Comparison of ENCODE assay signal across 15 cellular contexts in the genomic region with DNA sequence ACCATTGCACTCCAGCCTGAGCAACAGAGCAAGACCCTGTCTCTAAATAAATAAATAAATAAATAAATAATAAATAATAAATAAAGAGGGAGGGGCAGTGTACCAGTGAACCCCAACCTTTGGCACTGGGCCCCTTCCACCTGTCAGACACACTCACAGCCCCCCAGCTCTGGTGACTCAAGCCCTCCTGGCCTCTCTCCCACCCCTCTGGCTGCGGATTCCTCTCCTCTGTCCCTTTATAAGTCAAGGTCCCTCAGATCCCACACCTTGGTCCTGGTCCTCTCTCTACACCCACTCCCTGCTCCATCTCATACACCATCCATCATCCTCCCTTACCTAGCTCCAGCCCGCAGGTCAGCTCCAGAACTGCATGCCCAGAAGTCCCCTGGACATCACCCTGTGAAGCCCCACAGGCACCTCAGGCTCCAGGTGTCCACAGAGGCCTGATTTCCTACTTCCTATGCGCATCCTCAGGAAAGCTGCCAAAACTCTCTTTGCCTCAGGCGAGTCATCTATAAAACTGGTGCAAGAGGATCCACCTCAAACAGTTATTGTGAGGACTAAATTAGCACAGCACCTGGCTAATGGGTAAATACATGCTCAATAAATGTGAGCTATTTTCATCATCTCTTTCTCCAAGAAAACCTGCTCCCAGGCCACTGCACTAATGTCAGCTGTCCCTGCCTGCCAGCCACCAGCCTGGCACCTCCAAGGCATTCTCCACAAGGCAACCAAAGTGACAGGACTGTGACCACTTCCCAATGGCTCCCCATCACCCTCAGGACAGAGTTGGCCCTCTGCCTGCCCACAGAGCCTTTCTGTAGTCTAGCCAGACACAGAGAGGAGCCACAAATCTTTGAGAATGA. TPM values are rescaled to one million over a fixed set of nuclear protein-coding genes. Genes with fewer than 3 reads are reported as not detected.
DNase-seq lines count a peak whose midpoint lies in the region; ATAC-seq and TF ChIP-seq lines count a peak whose summit lies in the region.
"Had no signal": no experiment of that assay in that cellular context is flagged by ENCODE, and none has a peak within 500 bp of the region (broad histone marks: within the 10 kb centered on the region; RNA-seq: fewer than 3 reads in every experiment).

No MANE protein-coding gene starts in this region.

- H3K36me3 Mint-ChIP-seq in T-cell: no peaks in the 10 kb centered on the region
- H3K36me3 Mint-ChIP-seq in naive thymus-derived CD4-positive, alpha-beta T cell: no peaks in the 10 kb centered on the region
- H3K36me3 Mint-ChIP-seq: natural killer cell treated with Interleukin-12 subunit alpha and Interleukin-12 subunit beta and Interleukin-15 and Interleukin-18, amount 100 ng/mL, for 72 hours had no signal

- 0 out of 2 replicates have a peak overlapping the region, but pooled peaks have one; percentile 14 for H2AFZ ChIP-seq in KMS-11 (ENCODE audit: low read depth)

- in situ Hi-C loops in KBM-7 (cut with MboI; ENCODE audit: low pct_unique_long_range_greater_than_20kb, low sequenced_read_pairs): no loop called here

- no peak for ATAC-seq in T-cell (replicated peaks in 1 of 4)
- ATAC-seq in naive thymus-derived CD4-positive, alpha-beta T cell: no peak
- ATAC-seq in GM19397 (IDR thresholded peaks at IDR 0.05; ENCODE audit: unreplicated experiment): no peak
- ATAC-seq: gastrocnemius medialis, SK-N-SH treated with all-trans-retinoic acid at 6 μM for 48 hours had no signal

- CTCF ChIA-PET in T-cell (lab: Charles Lee): interaction anchor here (0.6 to 1.7 kb wide), 3 partner anchors 14 to 66 kb away, joined by 3 to 7 read pairs (median 5); no protein-coding TSS in a partner anchor
- CTCF ChIA-PET in naive thymus-derived CD4-positive, alpha-beta T cell (lab: Charles Lee): interaction anchor here (0.9 to 3.5 kb wide), 4 partner anchors 9 to 115 kb away, joined by 3 to 15 read pairs (median 4); no protein-coding TSS in a partner anchor

- intact Hi-C loops in naive thymus-derived CD4-positive, alpha-beta T cell (cut with micrococcal nuclease): loop anchor here in 1 of 2 donors (1.0 kb wide), 1 partner anchor 66 kb away; no protein-coding TSS in a partner anchor

- no peaks in the 10 kb centered on the region for H3K9me3 Mint-ChIP-seq in T-cell
- peaks cover 0 to 2% (median 0%) of the 10 kb centered on the region in 11 donors for H3K9me3 Mint-ChIP-seq in naive thymus-derived CD4-positive, alpha-beta T cell
- H3K9me3 Mint-ChIP-seq: natural killer cell treated with Interleukin-12 subunit alpha and Interleukin-12 subunit beta and Interleukin-15 and Interleukin-18, amount 100 ng/mL, for 72 hours had no signal

- H3K4me3 Mint-ChIP-seq in T-cell: no peak overlapping the region
- peak overlapping the region in 1 of 10 donors; percentile 21 for H3K4me3 Mint-ChIP-seq in naive thymus-derived CD4-positive, alpha-beta T cell
- H3K4me3 Mint-ChIP-seq: natural killer cell treated with Interleukin-12 subunit alpha and Interleukin-12 subunit beta and Interleukin-15 and Interleukin-18, amount 100 ng/mL, for 72 hours had no signal

- H3K27me3 Mint-ChIP-seq in T-cell: peaks cover 0 to 6% of the 10 kb centered on the region in 2 donors
- peaks cover 0 to 11% (median 0%) of the 10 kb centered on the region in 5 donors for H3K27me3 Mint-ChIP-seq in naive thymus-derived CD4-positive, alpha-beta T cell
- H3K27me3 Mint-ChIP-seq: natural killer cell treated with Interleukin-12 subunit alpha and Interleukin-12 subunit beta and Interleukin-15 and Interleukin-18, amount 100 ng/mL, for 72 hours had no signal

- POLR2A ChIA-PET in T-cell (lab: Charles Lee): interaction anchor here in 1 of 2 donors (0.6 kb wide), 1 partner anchor 59 kb away, joined by 3 read pairs; no protein-coding TSS in a partner anchor
- POLR2A ChIA-PET in naive thymus-derived CD4-positive, alpha-beta T cell (lab: Charles Lee): interaction anchor here (1.4 to 1.7 kb wide), 2 partner anchors 67 to 79 kb away, joined by 4 to 5 read pairs; a partner anchor contains a TSS

- H3K27me3 ChIP-seq in KMS-11 (ENCODE audit: insufficient read depth, low read depth): no peaks in the 10 kb centered on the region
- H3K27me3 ChIP-seq in naive thymus-derived CD4-positive, alpha-beta T cell (ENCODE audit: control insufficient read depth in 2 of 2, insufficient read depth in 2 of 2, low read length in 2 of 2): no peaks in the 10 kb centered on the region
- H3K27me3 ChIP-seq: adrenal gland had no signal

- no peak for TF ChIP-seq CTCF in KMS-11 (conservative IDR thresholded peaks at IDR 0.05; ENCODE audit: low read depth, low read length)

- H3K27ac ChIP-seq in KMS-11: no peak overlapping the region
- H3K27ac ChIP-seq in naive thymus-derived CD4-positive, alpha-beta T cell (ENCODE audit: low read depth, low read length): peak overlapping the region; percentile 15
- H3K27ac ChIP-seq: adrenal gland, gastrocnemius medialis, transverse colon had no signal

- H3K4me2 ChIP-seq in KMS-11: peak overlapping the region; percentile 39
- H3K4me2 ChIP-seq: smooth muscle cell had no signal

- no peaks in the 10 kb centered on the region for H3K79me2 ChIP-seq in KMS-11 (ENCODE audit: insufficient read depth, low read depth)

- peak overlapping the region; percentile 48 to 68 for H3K27ac Mint-ChIP-seq in T-cell
- H3K27ac Mint-ChIP-seq in naive thymus-derived CD4-positive, alpha-beta T cell: peak overlapping the region in 8 of 9 donors; percentile 32 to 91 (median 73)

- no peak overlapping the region for H3K9ac ChIP-seq in KMS-11

- H3K9me3 ChIP-seq in naive thymus-derived CD4-positive, alpha-beta T cell (ENCODE audit: control insufficient read depth in 2 of 3, low read length in 3 of 3): no peaks in the 10 kb centered on the region
- H3K9me3 ChIP-seq: adrenal gland, gastrocnemius medialis, transverse colon had no signal

- H3K36me3 ChIP-seq in KMS-11 (ENCODE audit: insufficient read depth): no peaks in the 10 kb centered on the region
- H3K36me3 ChIP-seq in naive thymus-derived CD4-positive, alpha-beta T cell (ENCODE audit: control insufficient read depth in 2 of 3, insufficient read depth in 3 of 3, low read length in 3 of 3): no peaks in the 10 kb centered on the region
- H3K36me3 ChIP-seq: adrenal gland, gastrocnemius medialis, transverse colon had no signal

- no peaks in the 10 kb centered on the region for H4K20me1 ChIP-seq in KMS-11 (ENCODE audit: insufficient read depth)

- DNase-seq in NCI-H748 (lab: John Stamatoyannopoulos, UW; ENCODE audit: unreplicated experiment): peak; percentile 36
- DNase-seq in NCI-H748 treated with DMSO at 0.1 percent for 48 hours (lab: John Stamatoyannopoulos, UW): no peak
- DNase-seq in T-cell: no peak
- DNase-seq in naive thymus-derived CD4-positive, alpha-beta T cell: no peak
- no peak for DNase-seq in KBM-7
- no peak for DNase-seq in occipital lobe (lab: John Stamatoyannopoulos, UW)
- DNase-seq: gastrocnemius medialis, NCI-H526 treated with DMSO at 0.1 percent for 48 hours had no signal

- peaks cover 37% of the 10 kb centered on the region for H3K4me1 ChIP-seq in KMS-11 (ENCODE audit: low read depth, poor library complexity, severe bottlenecking)
- peaks cover 17 to 20% of the 10 kb centered on the region in 2 donors for H3K4me1 ChIP-seq in naive thymus-derived CD4-positive, alpha-beta T cell (ENCODE audit: control insufficient read depth in 2 of 2, insufficient read depth in 2 of 2, low read length in 2 of 2)
- H3K4me1 ChIP-seq: adrenal gland, transverse colon had no signal

- H3K4me3 ChIP-seq in KMS-11 (IDR thresholded peaks at IDR 0.05; ENCODE audit: insufficient read depth, low read depth, low read length): no peak overlapping the region
- H3K4me3 ChIP-seq in naive thymus-derived CD4-positive, alpha-beta T cell (ENCODE audit: low read length): no peak overlapping the region
- H3K4me3 ChIP-seq: adrenal gland, gastrocnemius medialis, smooth muscle cell, transverse colon had no signal

- peaks cover 20 to 29% (median 28%) of the 10 kb centered on the region in 3 donors for H3K4me1 Mint-ChIP-seq in T-cell
- H3K4me1 Mint-ChIP-seq in naive thymus-derived CD4-positive, alpha-beta T cell: peaks cover 13 to 32% (median 28%) of the 10 kb centered on the region in 7 donors

RNA-seq across cellular contexts. Expression of a gene that starts 46.8 kb away (rescaled TPM):
- total RNA-seq in T-cell (not detected), occipital lobe (4.1 TPM)
- total RNA-seq in naive thymus-derived CD4-positive, alpha-beta T cell: not detected
- polyA plus RNA-seq in naive thymus-derived CD4-positive, alpha-beta T cell: not detected
- total RNA-seq: gastrocnemius medialis; natural killer cell treated with Interleukin-12 subunit alpha and Interleukin-12 subunit beta and Interleukin-15 and Interleukin-18, amount 100 ng/mL, for 72 hours had no signal
